8 cellular contexts compared by ENCODE assay signal in the genomic region with DNA sequence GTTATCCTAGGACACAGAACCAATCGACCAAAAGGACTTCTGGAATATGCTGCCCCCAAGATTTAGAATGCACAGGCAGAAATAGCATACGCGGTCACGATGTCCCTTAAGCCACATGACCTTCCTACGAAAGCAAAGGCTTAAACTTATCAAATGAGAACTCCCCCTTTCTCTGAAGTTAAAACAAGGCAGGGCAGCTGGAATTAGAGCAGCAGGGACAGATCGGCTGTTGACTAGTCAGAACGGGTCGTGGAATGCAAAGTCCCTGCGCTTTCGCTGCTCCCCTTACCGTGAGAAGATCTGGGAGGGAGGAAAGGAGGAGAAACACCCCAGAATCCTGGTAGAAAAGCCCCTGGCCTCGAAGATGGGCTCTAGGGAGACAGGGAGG.
DNase-seq lines count a peak whose midpoint lies in the region; TF ChIP-seq lines count a peak whose summit lies in the region.

No MANE protein-coding gene starts in this region.

- H3K27ac ChIP-seq in MM.1S (ENCODE audit: low read length), result peak overlapping the region; percentile 98

- CTCF ChIA-PET in HEK293T (lab: Yijun Ruan, JAX), result no interaction called here

- peak; percentile 47 for DNase-seq in stimulated activated CD4-positive, alpha-beta T cell treated with anti-CD3 and anti-CD28 coated beads, Interleukin-1b, Interleukin-23, amount 100 ng/mL, for 48 hours
- no peak for DNase-seq in stimulated activated CD4-positive, alpha-beta T cell treated with anti-CD3 and anti-CD28 coated beads, Interleukin-2, amount 100 ng/mL, for 24 hours
- DNase-seq in HEK293T (ENCODE audit: extremely low spot score) (peak; percentile 51), MM.1S (peak; percentile 78), SHP77 treated with DMSO at 0.1 percent for 48 hours (lab: John Stamatoyannopoulos, UW) (peak; percentile 85), inferior parietal cortex (ENCODE audit: extremely low spot score) (peak; percentile 92)
- peak; percentile 67 for DNase-seq in central memory CD4-positive, alpha-beta T cell
- DNase-seq in stimulated activated CD4-positive, alpha-beta T cell treated with anti-CD3 and anti-CD28 coated beads, Interleukin-4, amount 100 ng/mL, for 48 hours (ENCODE audit: low read depth in 2 of 2), result peak; percentile 30 to 31

- H3K4me1 ChIP-seq in MM.1S (ENCODE audit: low read length), result no peaks in the 10 kb centered on the region

- TF ChIP-seq CTCF in MM.1S (IDR thresholded peaks at IDR 0.05; ENCODE audit: low read length), result no peak

- peak overlapping the region; percentile 94 for H3K9ac ChIP-seq in MM.1S (ENCODE audit: low read length)

- H3K27me3 ChIP-seq in MM.1S (replicated peaks; ENCODE audit: insufficient read depth, low read length), result no peaks in the 10 kb centered on the region

- H3K9me2 ChIP-seq in MM.1S (replicated peaks; ENCODE audit: insufficient read depth, low read length), result no peaks in the 10 kb centered on the region

- H3F3A ChIP-seq in MM.1S (ENCODE audit: insufficient read depth, low read length), result peaks cover 7% of the 10 kb centered on the region; the same call in 1 of the 2 replicates

- H2AFZ ChIP-seq in MM.1S (ENCODE audit: low read length), result peak overlapping the region; percentile 11; the same call in 1 of the 2 replicates

- H3K9me3 ChIP-seq in MM.1S (replicated peaks; ENCODE audit: insufficient read depth, low read length), result no peaks in the 10 kb centered on the region

- peaks cover 55% of the 10 kb centered on the region for H3K79me2 ChIP-seq in MM.1S (ENCODE audit: low read length)

- H3K36me3 ChIP-seq in MM.1S (replicated peaks; ENCODE audit: insufficient read depth, low read length), result no peaks in the 10 kb centered on the region; the same call in 1 of the 2 replicates

- H3K4me2 ChIP-seq in MM.1S (ENCODE audit: low read depth, low read length), result peak overlapping the region; percentile 58

- POLR2A ChIA-PET in HEK293T (lab: Yijun Ruan, JAX), result interaction anchor here (0.7 to 2.1 kb wide), 5 partner anchors 13 to 176 kb away, joined by 3 to 10 read pairs (median 6); a partner anchor contains a TSS

- H4K20me1 ChIP-seq in MM.1S (ENCODE audit: insufficient read depth, low read length), result no peaks in the 10 kb centered on the region

- H3K4me3 ChIP-seq in MM.1S (ENCODE audit: low read length), result peak overlapping the region; percentile 68

TF ChIP-seq in HEK293T, 16 proteins besides CTCF, POLR2A, EP300 and RAD21:
- TF ChIP-seq FOXM1 (IDR thresholded peaks at IDR 0.05; ENCODE audit: borderline replicate concordance) (no peak), FOXA1 (IDR thresholded peaks at IDR 0.05) (no peak), CTBP1 (IDR thresholded peaks at IDR 0.05; ENCODE audit: borderline replicate concordance) (no peak), BHLHE40 (IDR thresholded peaks at IDR 0.05; ENCODE audit: borderline replicate concordance) (no peak), FOXK2 (IDR thresholded peaks at IDR 0.05) (no peak), HDGF (IDR thresholded peaks at IDR 0.05; ENCODE audit: borderline replicate concordance) (no peak), SP1 (IDR thresholded peaks at IDR 0.05) (no peak), ELF4 (IDR thresholded peaks at IDR 0.05) (no peak)

Comparison
In these comparisons a context has a peak if more than half of its experiments do, and no peak if none do; other contexts are left out.
1. DNase-seq: peak in stimulated activated CD4-positive, alpha-beta T cell treated with anti-CD3 and anti-CD28 coated beads, Interleukin-1b, Interleukin-23, amount 100 ng/mL, for 48 hours (single experiment), HEK293T (single experiment), MM.1S (single experiment), SHP77 treated with DMSO at 0.1 percent for 48 hours (single experiment), central memory CD4-positive, alpha-beta T cell (single experiment), inferior parietal cortex (single experiment) and stimulated activated CD4-positive, alpha-beta T cell treated with anti-CD3 and anti-CD28 coated beads, Interleukin-4, amount 100 ng/mL, for 48 hours (2 of 2); none in stimulated activated CD4-positive, alpha-beta T cell treated with anti-CD3 and anti-CD28 coated beads, Interleukin-2, amount 100 ng/mL, for 24 hours (0 of 2).